ENCODE assay signal across 1 cellular context in genomic region chr10:97412891-97413304, GRCh38.
TF ChIP-seq lines count a peak whose summit lies in the region.

No MANE protein-coding gene starts in this region.

TF ChIP-seq in IMR-90, 13 proteins besides CTCF, POLR2A, EP300 and RAD21:
- TF ChIP-seq USF2 (IDR thresholded peaks at IDR 0.05; ENCODE audit: low read depth, low read length) (no peak), ELK1 (IDR thresholded peaks at IDR 0.05; ENCODE audit: borderline replicate concordance, low read depth, low read length) (no peak), MXI1 (IDR thresholded peaks at IDR 0.05; ENCODE audit: borderline replicate concordance, low read depth, low read length) (no peak), BHLHE40 (IDR thresholded peaks at IDR 0.05; ENCODE audit: low read depth, low read length) (no peak), FOS (IDR thresholded peaks at IDR 0.05; ENCODE audit: low read depth, low read length) (no peak), MAFK (IDR thresholded peaks at IDR 0.05; ENCODE audit: low read depth, low read length) (no peak), SMC3 (IDR thresholded peaks at IDR 0.05; ENCODE audit: low read depth, low read length) (no peak), RFX5 (IDR thresholded peaks at IDR 0.05; ENCODE audit: low read depth, low read length) (no peak), CEBPB (IDR thresholded peaks at IDR 0.05; ENCODE audit: low read depth, low read length) (no peak), NFE2L2 (IDR thresholded peaks at IDR 0.05; ENCODE audit: low read depth, low read length) (no peak), RCOR1 (IDR thresholded peaks at IDR 0.05; ENCODE audit: insufficient replicate concordance, low read length) (no peak), MAZ (IDR thresholded peaks at IDR 0.05; ENCODE audit: borderline replicate concordance, low read depth, low read length) (no peak), CHD1 (IDR thresholded peaks at IDR 0.05; ENCODE audit: low read depth, low read length) (no peak)
